11 cellular contexts compared by ENCODE assay signal in genomic region chr3:111768571-111769100, GRCh38.
DNase-seq lines count a peak whose midpoint lies in the region; ATAC-seq and TF ChIP-seq lines count a peak whose summit lies in the region.
"Had no signal": no experiment of that assay in that cellular context is flagged by ENCODE, and none has a peak within 500 bp of the region (broad histone marks: within the 10 kb centered on the region; RNA-seq: fewer than 3 reads in every experiment).

No MANE protein-coding gene starts in this region.

- TF ChIP-seq CTCF in RWPE1 (conservative IDR thresholded peaks at IDR 0.05; ENCODE audit: low read depth) (no peak), gastrocnemius medialis (IDR thresholded peaks at IDR 0.05 in 4 of 5, conservative IDR thresholded peaks at IDR 0.05 in 1 of 5) (no peak)

- CTCF ChIA-PET in RWPE1 (lab: Yijun Ruan, JAX), result interaction anchor here (1.0 kb wide), 1 partner anchor 275 kb away, joined by 3 read pairs; no protein-coding TSS in a partner anchor

- no peak overlapping the region for H3K4me3 Mint-ChIP-seq in activated T-helper 2 cell treated with anti-CD3 and anti-CD28 coated beads, Interferon-gamma antibody, Interleukin-2, Interleukin-4, amounts not matched to agents 10 μg/mL and 5 μg/mL and 100 μg/mL, durations not matched to agents 14 hours and 24 hours and 36 hours (ENCODE audit: low read depth)
- H3K4me3 Mint-ChIP-seq: neural crest cell had no signal

- no peak overlapping the region for H3K4me3 ChIP-seq in gastrocnemius medialis
- H3K4me3 ChIP-seq: colonic mucosa had no signal

- H3K27ac ChIP-seq in RWPE1 (peak overlapping the region; percentile 70), gastrocnemius medialis (peak overlapping the region in 1 of 4 donors; percentile 45)
- H3K27ac ChIP-seq: colonic mucosa had no signal

- H3K27me3 Mint-ChIP-seq in activated T-helper 2 cell treated with anti-CD3 and anti-CD28 coated beads, Interferon-gamma antibody, Interleukin-2, Interleukin-4, amounts not matched to agents 10 μg/mL and 5 μg/mL and 100 μg/mL, durations not matched to agents 14 hours and 24 hours and 36 hours (ENCODE audit: low read depth), result no peaks in the 10 kb centered on the region

- no peak for TF ChIP-seq POLR2A in gastrocnemius medialis (IDR thresholded peaks at IDR 0.05)

- H3K9me3 Mint-ChIP-seq in activated T-helper 2 cell treated with anti-CD3 and anti-CD28 coated beads, Interferon-gamma antibody, Interleukin-2, Interleukin-4, amounts not matched to agents 10 μg/mL and 5 μg/mL and 100 μg/mL, durations not matched to agents 14 hours and 24 hours and 36 hours, result no peaks in the 10 kb centered on the region
- H3K9me3 Mint-ChIP-seq: neural crest cell had no signal

- in situ Hi-C loops in gastrocnemius medialis (cut with MboI; ENCODE audit: low sequenced_read_pairs in 4 of 4), result no loop called here

- no peaks in the 10 kb centered on the region for H3K9me3 ChIP-seq in gastrocnemius medialis
- H3K9me3 ChIP-seq: colonic mucosa had no signal

- H3K27ac Mint-ChIP-seq in activated T-helper 2 cell treated with anti-CD3 and anti-CD28 coated beads, Interferon-gamma antibody, Interleukin-2, Interleukin-4, amounts not matched to agents 10 μg/mL and 5 μg/mL and 100 μg/mL, durations not matched to agents 14 hours and 24 hours and 36 hours, result no peak overlapping the region

- H3K36me3 Mint-ChIP-seq in activated T-helper 2 cell treated with anti-CD3 and anti-CD28 coated beads, Interferon-gamma antibody, Interleukin-2, Interleukin-4, amounts not matched to agents 10 μg/mL and 5 μg/mL and 100 μg/mL, durations not matched to agents 14 hours and 24 hours and 36 hours (ENCODE audit: low read depth), result no peaks in the 10 kb centered on the region

- intact Hi-C loops in gastrocnemius medialis (cut with DNase I; ENCODE audit: low total_unique reads), result no loop called here
- intact Hi-C loops in activated T-helper 2 cell treated with anti-CD3 and anti-CD28 coated beads, Interferon-gamma antibody, Interleukin-2, Interleukin-4, amounts not matched to agents 10 μg/mL and 5 μg/mL and 100 μg/mL, durations not matched to agents 14 hours and 24 hours and 36 hours (cut with micrococcal nuclease), result no loop called here

- no peak for ATAC-seq in gastrocnemius medialis

- no peaks in the 10 kb centered on the region for H3K4me1 Mint-ChIP-seq in activated T-helper 2 cell treated with anti-CD3 and anti-CD28 coated beads, Interferon-gamma antibody, Interleukin-2, Interleukin-4, amounts not matched to agents 10 μg/mL and 5 μg/mL and 100 μg/mL, durations not matched to agents 14 hours and 24 hours and 36 hours (ENCODE audit: low read depth)

- no peaks in the 10 kb centered on the region for H3K36me3 ChIP-seq in gastrocnemius medialis
- H3K36me3 ChIP-seq: colonic mucosa had no signal

- peak; percentile 91 for DNase-seq in COLO829 (ENCODE audit: low spot score)
- peak; percentile 80 for DNase-seq in RWPE1 (ENCODE audit: low spot score)
- DNase-seq in fibroblast of gingiva (ENCODE audit: low read depth), result peak; percentile 80
- peak; percentile 95 for DNase-seq in non-pigmented ciliary epithelial cell (ENCODE audit: low read depth)
- DNase-seq in Kasumi-1 (lab: John Stamatoyannopoulos, UW), result no peak
- no peak for DNase-seq in NOMO-1 treated with dmso at 0.1 percent for 144 hours (lab: John Stamatoyannopoulos, UW; ENCODE audit: unreplicated experiment)
- DNase-seq in gastrocnemius medialis, result no peak
- no peak for DNase-seq in activated T-helper 2 cell treated with anti-CD3 and anti-CD28 coated beads, Interferon-gamma antibody, Interleukin-2, Interleukin-4, amounts not matched to agents 10 μg/mL and 5 μg/mL and 100 μg/mL, durations not matched to agents 14 hours and 24 hours and 36 hours (ENCODE audit: low spot score)
- DNase-seq: colonic mucosa, COR-L47 had no signal

- H3K4me1 ChIP-seq in gastrocnemius medialis, result peaks cover 3 to 10% of the 10 kb centered on the region in 2 donors
- H3K4me1 ChIP-seq: colonic mucosa had no signal

- H3K27me3 ChIP-seq in gastrocnemius medialis, result no peaks in the 10 kb centered on the region
- H3K27me3 ChIP-seq: colonic mucosa had no signal

- POLR2A ChIA-PET in RWPE1 (lab: Yijun Ruan, JAX; ENCODE audit: low non-redundant PET), result no interaction called here

Comparison
In these comparisons a context has a peak if more than half of its experiments do, and no peak if none do; other contexts are left out.
1. DNase-seq: peak in COLO829 (single experiment), RWPE1 (single experiment), fibroblast of gingiva (single experiment) and non-pigmented ciliary epithelial cell (single experiment); none in Kasumi-1 (0 of 2), NOMO-1 treated with dmso at 0.1 percent for 144 hours (single experiment), gastrocnemius medialis (0 of 2) and activated T-helper 2 cell treated with anti-CD3 and anti-CD28 coated beads, Interferon-gamma antibody, Interleukin-2, Interleukin-4, amounts not matched to agents 10 μg/mL and 5 μg/mL and 100 μg/mL, durations not matched to agents 14 hours and 24 hours and 36 hours (single experiment).